ENCODE assay signal across 9 cellular contexts in genomic region chr22:26590525-26590858, GRCh38. TPM values are rescaled to one million over a fixed set of nuclear protein-coding genes. Genes with fewer than 3 reads are reported as not detected.
DNase-seq lines count a peak whose midpoint lies in the region; ATAC-seq, FAIRE-seq and TF ChIP-seq lines count a peak whose summit lies in the region.
"Had no signal": no experiment of that assay in that cellular context is flagged by ENCODE, and none has a peak within 500 bp of the region (broad histone marks: within the 10 kb centered on the region; RNA-seq: fewer than 3 reads in every experiment).

No MANE protein-coding gene starts in this region.

- no peaks in the 10 kb centered on the region for H3K9me3 ChIP-seq in keratinocyte (ENCODE audit: control insufficient read depth, low read depth, low read length)

- peak overlapping the region; percentile 79 for H3K9ac ChIP-seq in keratinocyte (ENCODE audit: control insufficient read depth, extremely low read depth, insufficient read depth, low read length)

- peak overlapping the region; percentile 83 to 88 (median 83) for H3K4me3 ChIP-seq in keratinocyte (ENCODE audit: control insufficient read depth in 2 of 3, extremely low read depth in 1 of 3, insufficient read depth in 2 of 3, low read depth in 1 of 3, low read length in 3 of 3)

- no peaks in the 10 kb centered on the region for H3K27me3 Mint-ChIP-seq in activated T-cell treated with anti-CD3 and anti-CD28 coated beads, Interleukin-2, amount 50 U/mL, for 4 hours (ENCODE audit: low read depth)

- no peaks in the 10 kb centered on the region for H3K9me1 ChIP-seq in keratinocyte (ENCODE audit: control insufficient read depth, extremely low read depth, insufficient read depth, low read length)

- FAIRE-seq in keratinocyte (lab: Jason Lieb, UNC): peak; percentile 9
- FAIRE-seq: endometrium had no signal

- peak in 1 of 3 experiments; percentile 46 for TF ChIP-seq CTCF in keratinocyte (optimal IDR thresholded peaks at IDR 0.05 in 1 of 3, IDR thresholded peaks at IDR 0.05 in 1 of 3, conservative IDR thresholded peaks at IDR 0.05 in 1 of 3; ENCODE audit: extremely low read depth in 1 of 3, insufficient read depth in 2 of 3, low read length in 3 of 3)

- H2AFZ ChIP-seq in keratinocyte (ENCODE audit: control insufficient read depth, low read length): peak overlapping the region; percentile 92

- peaks cover 13% of the 10 kb centered on the region for H3K4me1 ChIP-seq in keratinocyte (ENCODE audit: control insufficient read depth, extremely low read depth, insufficient read depth, low read length)

- H3K36me3 Mint-ChIP-seq in activated T-cell treated with anti-CD3 and anti-CD28 coated beads, Interleukin-2, amount 50 U/mL, for 4 hours (ENCODE audit: insufficient read depth): no peaks in the 10 kb centered on the region

- peaks cover 63% of the 10 kb centered on the region for H3K4me1 Mint-ChIP-seq in activated T-cell treated with anti-CD3 and anti-CD28 coated beads, Interleukin-2, amount 50 U/mL, for 4 hours (ENCODE audit: low read depth)

- H3K9me3 Mint-ChIP-seq in activated T-cell treated with anti-CD3 and anti-CD28 coated beads, Interleukin-2, amount 50 U/mL, for 4 hours: no peaks in the 10 kb centered on the region

- dilution Hi-C loops in keratinocyte (cut with MboI; ENCODE audit: extremely low pct_ligation_motif_present, low sequenced_read_pairs): no loop called here

- H3K27me3 ChIP-seq in keratinocyte (ENCODE audit: control insufficient read depth, extremely low read depth, insufficient read depth, low read length): peaks cover 6% of the 10 kb centered on the region

- H3K27ac ChIP-seq in angular gyrus (ENCODE audit: low read depth, low read length) (peak overlapping the region; percentile 77), keratinocyte (ENCODE audit: control insufficient read depth, insufficient read depth, low read length) (peak overlapping the region; percentile 71), temporal lobe (ENCODE audit: low read depth, low read length) (peak overlapping the region; percentile 69)

- peak overlapping the region; percentile 89 for H3K4me3 Mint-ChIP-seq in activated T-cell treated with anti-CD3 and anti-CD28 coated beads, Interleukin-2, amount 50 U/mL, for 4 hours

- no peak for DNase-seq in activated T-cell treated with anti-CD3 and anti-CD28 coated beads, Interleukin-2, amount 50 U/mL, for 4 hours
- no peak for DNase-seq in activated T-cell treated with anti-CD3 and anti-CD28 coated beads for 4 hours
- no peak for DNase-seq in keratinocyte (ENCODE audit: low read depth, low spot score)
- DNase-seq in stimulated activated CD4-positive, alpha-beta T cell treated with anti-CD3 and anti-CD28 coated beads, Interleukin-2, amount 100 ng/mL, for 24 hours: no peak
- DNase-seq in DMS114 treated with DMSO at 0.1 percent for 48 hours (lab: John Stamatoyannopoulos, UW; ENCODE audit: unreplicated experiment): no peak
- DNase-seq in C1 segment of cervical spinal cord (lab: John Stamatoyannopoulos, UW): no peak

- ATAC-seq in activated T-cell treated with anti-CD3 and anti-CD28 coated beads, Interleukin-2, amount 50 U/mL, for 4 hours: no peak

- H4K20me1 ChIP-seq in keratinocyte (ENCODE audit: control insufficient read depth, extremely low read depth, insufficient read depth, low read length): no peaks in the 10 kb centered on the region

- H3K36me3 ChIP-seq in keratinocyte (ENCODE audit: control insufficient read depth in 2 of 2, extremely low read depth in 1 of 2, insufficient read depth in 2 of 2, low read length in 2 of 2): peaks cover 0 to 2% of the 10 kb centered on the region in 2 experiments

- H3K4me2 ChIP-seq in keratinocyte (ENCODE audit: control insufficient read depth, extremely low read depth, insufficient read depth, low read depth, low read length): peak overlapping the region; percentile 99

- H3K79me2 ChIP-seq in keratinocyte (ENCODE audit: control insufficient read depth, insufficient read depth, low read length): peaks cover 10% of the 10 kb centered on the region

RNA-seq across cellular contexts. Expression of gene TPST2, which starts 0.6 kb away (rescaled TPM):
- total RNA-seq in activated T-cell treated with anti-CD3 and anti-CD28 coated beads, Interleukin-2, amount 50 U/mL, for 4 hours: 10 to 100 TPM; 32.5 to 45.4 (median 38.8) TPM
- polyA plus RNA-seq in keratinocyte: 22.4 to 40.0 TPM (median 22.7 TPM) in 3 replicates
- polyA plus RNA-seq in keratinocyte (2011; ENCODE audit: low read depth): 8.1 TPM
- 31.0 and 37.2 TPM in 2 replicates for polyA plus RNA-seq in keratinocyte (2011; cell fraction: cytosol; rRNA removed)
- polyA plus RNA-seq in keratinocyte (2011; cell fraction: nucleus; rRNA removed): 27.4 and 35.4 TPM in 2 replicates
- 16.3 and 25.1 TPM in 2 replicates for polyA plus RNA-seq in keratinocyte (2012; ENCODE audit: low replicate concordance)
- polyA minus RNA-seq in keratinocyte: 26.3 to 64.8 TPM (median 44.6 TPM) in 3 replicates
- polyA minus RNA-seq in keratinocyte (2011; cell fraction: cytosol; rRNA and poly(A)+ RNA removed): 61.8 TPM
- polyA minus RNA-seq in keratinocyte (2011; cell fraction: nucleus; rRNA and poly(A)+ RNA removed): 19.2 and 24.9 TPM in 2 replicates
- total RNA-seq in temporal lobe: 3.4 TPM

RNA-seq across cellular contexts. Expression of gene CRYBB1, which starts 27.3 kb away (rescaled TPM):
- total RNA-seq in activated T-cell treated with anti-CD3 and anti-CD28 coated beads, Interleukin-2, amount 50 U/mL, for 4 hours: not detected
- polyA plus RNA-seq in keratinocyte: not detected in 3 replicates
- polyA plus RNA-seq in keratinocyte (2011; ENCODE audit: low read depth): not detected
- not detected in 2 replicates for polyA plus RNA-seq in keratinocyte (2011; cell fraction: cytosol; rRNA removed)
- not detected in 2 replicates for polyA plus RNA-seq in keratinocyte (2011; cell fraction: nucleus; rRNA removed)
- polyA plus RNA-seq in keratinocyte (2012; ENCODE audit: low replicate concordance): not detected in 2 replicates
- polyA minus RNA-seq in keratinocyte: not detected in 3 replicates
- not detected for polyA minus RNA-seq in keratinocyte (2011; cell fraction: cytosol; rRNA and poly(A)+ RNA removed)
- polyA minus RNA-seq in keratinocyte (2011; cell fraction: nucleus; rRNA and poly(A)+ RNA removed): not detected in 2 replicates
- 0.74 TPM for total RNA-seq in temporal lobe

RNA-seq across cellular contexts. Expression of gene CRYBA4, which starts 31.3 kb away (rescaled TPM):
- not detected for total RNA-seq in activated T-cell treated with anti-CD3 and anti-CD28 coated beads, Interleukin-2, amount 50 U/mL, for 4 hours
- polyA plus RNA-seq in keratinocyte: not detected in 3 replicates
- polyA plus RNA-seq in keratinocyte (2011; ENCODE audit: low read depth): not detected
- polyA plus RNA-seq in keratinocyte (2011; cell fraction: cytosol; rRNA removed): not detected in 2 replicates
- polyA plus RNA-seq in keratinocyte (2011; cell fraction: nucleus; rRNA removed): not detected in 2 replicates
- polyA plus RNA-seq in keratinocyte (2012; ENCODE audit: low replicate concordance): not detected in 2 replicates
- not detected in 3 replicates for polyA minus RNA-seq in keratinocyte
- polyA minus RNA-seq in keratinocyte (2011; cell fraction: cytosol; rRNA and poly(A)+ RNA removed): not detected
- not detected in 2 replicates for polyA minus RNA-seq in keratinocyte (2011; cell fraction: nucleus; rRNA and poly(A)+ RNA removed)
- total RNA-seq in temporal lobe: not detected
